Comparison of ENCODE assay signal across 12 cellular contexts in genomic region chr15:44883219-44883900, GRCh38.
DNase-seq lines count a peak whose midpoint lies in the region; ATAC-seq, FAIRE-seq and TF ChIP-seq lines count a peak whose summit lies in the region.
"Had no signal": no experiment of that assay in that cellular context is flagged by ENCODE, and none has a peak within 500 bp of the region (broad histone marks: within the 10 kb centered on the region; RNA-seq: fewer than 3 reads in every experiment).

No MANE protein-coding gene starts in this region.

- H2AFZ ChIP-seq in PC-9 (no peak overlapping the region), GM12878 (ENCODE audit: control insufficient read depth, low read depth, low read length) (peak overlapping the region; percentile 61)

- TF ChIP-seq EP300 in GM12878 (IDR thresholded peaks at IDR 0.05; ENCODE audit: borderline replicate concordance in 1 of 2, control insufficient read depth in 1 of 2, low read depth in 2 of 2, low read length in 2 of 2), result no peak

- H3K4me3 Mint-ChIP-seq in stimulated activated naive CD8-positive, alpha-beta T cell treated with anti-CD3 and anti-CD28 coated beads, Interleukin-15, amount 100 ng/mL, for 72 hours, result no peak overlapping the region

- H3K9me3 ChIP-seq in PC-9 (ENCODE audit: insufficient read depth, low read depth) (no peaks in the 10 kb centered on the region), GM12878 (replicated peaks; ENCODE audit: control insufficient read depth, insufficient read depth, low read length) (peaks cover 10% of the 10 kb centered on the region), HAP-1 (no peaks in the 10 kb centered on the region), upper lobe of right lung (peaks cover 3% of the 10 kb centered on the region)

- intact Hi-C loops in PC-9 (cut with micrococcal nuclease; ENCODE audit: unreplicated experiment), result loop anchor here (5.0 kb wide), 1 partner anchor 449 kb away; no protein-coding TSS in a partner anchor
- intact Hi-C loops in GM12878 (cut with micrococcal nuclease; ENCODE audit: unreplicated experiment), result loop anchor here (2.0 to 5.0 kb wide), 2 partner anchors 34 to 157 kb away; no protein-coding TSS in a partner anchor
- intact Hi-C loops in upper lobe of right lung (cut with DNase I), result no loop called here

- H3K27me3 Mint-ChIP-seq in stimulated activated naive CD8-positive, alpha-beta T cell treated with anti-CD3 and anti-CD28 coated beads, Interleukin-15, amount 100 ng/mL, for 72 hours, result peaks cover 8% of the 10 kb centered on the region

- H3K27me3 ChIP-seq in PC-9 (ENCODE audit: insufficient read depth, low read depth) (no peaks in the 10 kb centered on the region), GM12878 (replicated peaks in 1 of 2; ENCODE audit: control insufficient read depth in 2 of 2, insufficient read depth in 2 of 2, low read length in 1 of 2) (no peaks in the 10 kb centered on the region), HAP-1 (ENCODE audit: low read depth) (no peaks in the 10 kb centered on the region), upper lobe of right lung (no peaks in the 10 kb centered on the region)
- H3K27me3 ChIP-seq: spleen had no signal

- no peaks in the 10 kb centered on the region for H4K20me1 ChIP-seq in PC-9 (ENCODE audit: insufficient read depth)
- H4K20me1 ChIP-seq in GM12878 (ENCODE audit: control insufficient read depth, insufficient read depth), result no peaks in the 10 kb centered on the region

- H3K27ac ChIP-seq in PC-9 (no peak overlapping the region), GM12878 (ENCODE audit: control insufficient read depth, insufficient read depth) (peak overlapping the region; percentile 82), upper lobe of right lung (no peak overlapping the region)
- H3K27ac ChIP-seq: spleen had no signal

- peak overlapping the region; percentile 55 for H3K4me2 ChIP-seq in PC-9
- peak overlapping the region; percentile 51 for H3K4me2 ChIP-seq in GM12878 (ENCODE audit: control insufficient read depth, insufficient read depth)

- WGBS in GM12878 (ENCODE audit: insufficient coverage, insufficient replicate concordance, low lambda C conversion rate, missing lambda C conversion rate), result 4% methylated on average over 5 of the region's 5 CpGs

- H3K9me3 Mint-ChIP-seq in activated naive CD4-positive, alpha-beta T cell treated with anti-CD3 and anti-CD28 coated beads, Interleukin-2, amount 50 U/mL, for 72 hours, result peaks cover 0 to 5% of the 10 kb centered on the region in 2 donors
- peaks cover 14 to 20% of the 10 kb centered on the region in 2 donors for H3K9me3 Mint-ChIP-seq in stimulated activated naive CD8-positive, alpha-beta T cell treated with anti-CD3 and anti-CD28 coated beads, Interleukin-15, amount 100 ng/mL, for 72 hours

- H3K36me3 ChIP-seq in PC-9 (ENCODE audit: low read depth), result no peaks in the 10 kb centered on the region
- no peaks in the 10 kb centered on the region for H3K36me3 ChIP-seq in GM12878 (ENCODE audit: control insufficient read depth in 2 of 2, insufficient read depth in 2 of 2, low read length in 1 of 2)
- H3K36me3 ChIP-seq in HAP-1 (replicated peaks), result no peaks in the 10 kb centered on the region
- no peaks in the 10 kb centered on the region for H3K36me3 ChIP-seq in upper lobe of right lung
- H3K36me3 ChIP-seq: spleen had no signal

- peaks cover 16 to 22% of the 10 kb centered on the region in 2 donors for H3K36me3 Mint-ChIP-seq in activated naive CD4-positive, alpha-beta T cell treated with anti-CD3 and anti-CD28 coated beads, Interleukin-2, amount 50 U/mL, for 72 hours

- TF ChIP-seq RAD21 in GM12878 (IDR thresholded peaks at IDR 0.05; ENCODE audit: insufficient read depth, low read depth, low read length), result no peak

- no peaks in the 10 kb centered on the region for H3K9me2 ChIP-seq in PC-9 (ENCODE audit: insufficient read depth)

- RAD21 ChIA-PET in GM12878 (lab: Charles Lee; ENCODE audit: unreplicated experiment), result interaction anchor here (0.6 to 1.7 kb wide), 6 partner anchors 30 to 422 kb away, joined by 3 to 5 read pairs (median 4); no protein-coding TSS in a partner anchor

- peak; percentile 14 to 15 for ATAC-seq in activated naive CD4-positive, alpha-beta T cell treated with anti-CD3 and anti-CD28 coated beads, Interleukin-2, amount 50 U/mL, for 72 hours
- peak; percentile 67 for ATAC-seq in GM12878
- peak; percentile 21 for ATAC-seq in stimulated activated naive CD8-positive, alpha-beta T cell treated with anti-CD3 and anti-CD28 coated beads, Interleukin-15, amount 100 ng/mL, for 72 hours
- ATAC-seq in upper lobe of right lung, result no peak

- peak overlapping the region; percentile 71 to 91 for H3K27ac Mint-ChIP-seq in activated naive CD4-positive, alpha-beta T cell treated with anti-CD3 and anti-CD28 coated beads, Interleukin-2, amount 50 U/mL, for 72 hours
- H3K27ac Mint-ChIP-seq in stimulated activated naive CD8-positive, alpha-beta T cell treated with anti-CD3 and anti-CD28 coated beads, Interleukin-15, amount 100 ng/mL, for 72 hours, result no peak overlapping the region

- in situ Hi-C loops in GM12878 (cut with MboI) (no loop called here), HAP-1 (cut with MboI; ENCODE audit: low sequenced_read_pairs) (no loop called here)

- POLR2A ChIA-PET in PC-9 (lab: Charles Lee; ENCODE audit: unreplicated experiment), result no interaction called here
- POLR2A ChIA-PET in GM12878 (lab: Charles Lee), result interaction anchor here (0.5 to 2.2 kb wide), 4 partner anchors 26 to 673 kb away, joined by 3 to 8 read pairs (median 4); partner anchors contain the start of gene TRIM69

- FAIRE-seq in GM12878 (lab: Jason Lieb, UNC), result peak; percentile 91

- H3K9ac ChIP-seq in GM12878 (ENCODE audit: control insufficient read depth, insufficient read depth, low read length), result peak overlapping the region; percentile 58

- SMC1A ChIA-PET in GM12878 (lab: Charles Lee; ENCODE audit: uncharacterized antibody, unreplicated experiment), result interaction anchor here (0.7 to 2.4 kb wide), 6 partner anchors 18 to 235 kb away, joined by 3 to 8 read pairs (median 4); partner anchors contain the start of gene SORD

- H3F3A ChIP-seq in PC-9 (ENCODE audit: insufficient read depth, low read depth), result no peaks in the 10 kb centered on the region

- peaks cover 14% of the 10 kb centered on the region; the same call in 1 of the 2 replicates for H3K4me1 ChIP-seq in PC-9 (replicated peaks; ENCODE audit: insufficient read depth)
- H3K4me1 ChIP-seq in GM12878 (ENCODE audit: control insufficient read depth, insufficient read depth, low read length), result peaks cover 16% of the 10 kb centered on the region
- H3K4me1 ChIP-seq in HAP-1, result no peaks in the 10 kb centered on the region
- H3K4me1 ChIP-seq in upper lobe of right lung, result no peaks in the 10 kb centered on the region
- H3K4me1 ChIP-seq: spleen had no signal

- CTCF ChIA-PET in PC-9 (lab: Charles Lee), result no interaction called here
- CTCF ChIA-PET in GM12878 (lab: Yijun Ruan, JAX), result interaction anchor here (1.2 kb wide), 1 partner anchor 23 kb away, joined by 3 read pairs; no protein-coding TSS in a partner anchor

- H3K79me2 ChIP-seq in PC-9 (ENCODE audit: low read depth), result no peaks in the 10 kb centered on the region
- peaks cover 36% of the 10 kb centered on the region for H3K79me2 ChIP-seq in GM12878 (ENCODE audit: control insufficient read depth, insufficient read depth, low read length)

- DNase-seq in activated naive CD4-positive, alpha-beta T cell treated with anti-CD3 and anti-CD28 coated beads, Interleukin-2, amount 50 U/mL, for 72 hours (ENCODE audit: low spot score in 2 of 2), result no peak
- DNase-seq in activated naive CD4-positive, alpha-beta T cell (lab: John Stamatoyannopoulos, UW), result no peak
- no peak for DNase-seq in PC-9
- DNase-seq in GM12878 (ENCODE audit: low read depth, low spot score), result no peak
- DNase-seq in stimulated activated naive CD8-positive, alpha-beta T cell treated with anti-CD3 and anti-CD28 coated beads, Interleukin-15, amount 100 ng/mL, for 72 hours, result no peak
- DNase-seq in HAP-1 (ENCODE audit: low spot score in 2 of 2), result no peak
- DNase-seq in upper lobe of right lung, result no peak
- DNase-seq in H4 (ENCODE audit: low spot score), result no peak
- DNase-seq: central memory CD4-positive, alpha-beta T cell; effector memory CD4-positive, alpha-beta T cell; NCI-H1694 treated with DMSO at 0.1 percent for 48 hours; spleen had no signal

- TF ChIP-seq CTCF in PC-9 (conservative IDR thresholded peaks at IDR 0.05), result no peak
- TF ChIP-seq CTCF in GM12878 (IDR thresholded peaks at IDR 0.05 in 2 of 3, conservative IDR thresholded peaks at IDR 0.05 in 1 of 3; ENCODE audit: control insufficient read depth in 2 of 3, extremely low read depth in 1 of 3, insufficient read depth in 1 of 3, low read depth in 3 of 3, low read length in 3 of 3), result no peak
- no peak for TF ChIP-seq CTCF in upper lobe of right lung (IDR thresholded peaks at IDR 0.05)

- no peak for TF ChIP-seq POLR2A in GM12878 (IDR thresholded peaks at IDR 0.05; ENCODE audit: low read depth, low read length)

- H3K4me1 Mint-ChIP-seq in stimulated activated naive CD8-positive, alpha-beta T cell treated with anti-CD3 and anti-CD28 coated beads, Interleukin-15, amount 100 ng/mL, for 72 hours, result peaks cover 26% of the 10 kb centered on the region

- BruUV-seq in PC-9 (replicated peaks; lab: Mats Ljungman, UMichigan), result no TSS peak
- BruUV-seq in GM12878 (replicated peaks; lab: Mats Ljungman, UMichigan), result TSS peak; percentile 87

- H3K4me3 ChIP-seq in PC-9 (no peak overlapping the region), GM12878 (peak overlapping the region; percentile 76; the same call in 1 of the 2 replicates), HAP-1 (no peak overlapping the region), upper lobe of right lung (no peak overlapping the region)
- H3K4me3 ChIP-seq: spleen had no signal

TF ChIP-seq in GM12878, 131 proteins besides CTCF, POLR2A, EP300 and RAD21 (continues in another document):
- TF ChIP-seq DPF2 (IDR thresholded peaks at IDR 0.05), result peak; percentile 55
- TF ChIP-seq JUNB (IDR thresholded peaks at IDR 0.05), result peak; percentile 29; the same call in 1 of the 2 replicates
- no peak for TF ChIP-seq MEF2A (IDR thresholded peaks at IDR 0.05; ENCODE audit: insufficient read depth, low read depth, low read length)
- TF ChIP-seq SRF (IDR thresholded peaks at IDR 0.05; ENCODE audit: low read depth in 2 of 2, low read length in 2 of 2), result 0 out of 4 replicates have a peak, but pooled peaks of 1 of the 2 experiments have one; percentile 10
- peak; percentile 88 for TF ChIP-seq SPI1 (IDR thresholded peaks at IDR 0.05; ENCODE audit: borderline replicate concordance, insufficient read depth, low read depth, low read length)
- TF ChIP-seq IKZF1 (conservative IDR thresholded peaks at IDR 0.05), result peak; percentile 45; the same call in 1 of the 2 replicates
- no peak for TF ChIP-seq HDGF (IDR thresholded peaks at IDR 0.05)
- TF ChIP-seq IRF3 (IDR thresholded peaks at IDR 0.05), result no peak

Comparison
In these comparisons a context has a peak if more than half of its experiments do, and no peak if none do; other contexts are left out.
1. H3K27ac Mint-ChIP-seq: peak in activated naive CD4-positive, alpha-beta T cell treated with anti-CD3 and anti-CD28 coated beads, Interleukin-2, amount 50 U/mL, for 72 hours (2 of 2); none in stimulated activated naive CD8-positive, alpha-beta T cell treated with anti-CD3 and anti-CD28 coated beads, Interleukin-15, amount 100 ng/mL, for 72 hours (0 of 2).